In genomic region chr1:36225298-36225899, GRCh38 we compare ENCODE assay signal across 8 cellular contexts. TPM values are rescaled to one million over a fixed set of nuclear protein-coding genes. Genes with fewer than 3 reads are reported as not detected.
DNase-seq lines count a peak whose midpoint lies in the region; ATAC-seq and TF ChIP-seq lines count a peak whose summit lies in the region.

No MANE protein-coding gene starts in this region.

- peaks cover 2% of the 10 kb centered on the region for H3K36me3 Mint-ChIP-seq in IgD-negative memory B cell

- H3K9me3 Mint-ChIP-seq in IgD-negative memory B cell, result no peaks in the 10 kb centered on the region

- POLR2A ChIA-PET in GM10248 (lab: Yijun Ruan, JAX), result interaction anchor here (0.5 to 2.9 kb wide), 3 partner anchors 24 to 138 kb away, joined by 3 to 15 read pairs (median 4); partner anchors contain the start of gene TRAPPC3

- H3K27ac ChIP-seq in ACC112 (ENCODE audit: low read depth, low read length), result peak overlapping the region; percentile 84
- H3K27ac ChIP-seq in cingulate gyrus (ENCODE audit: low read depth, low read length), result peak overlapping the region; percentile 96
- peak overlapping the region; percentile 89 for H3K27ac ChIP-seq in muscle layer of duodenum (ENCODE audit: low read length)

- H3K4me3 Mint-ChIP-seq in IgD-negative memory B cell, result peak overlapping the region; percentile 94 to 100 (median 96)

- CTCF ChIA-PET in GM10248 (lab: Yijun Ruan, JAX), result interaction anchor here (0.6 to 6.5 kb wide), 8 partner anchors 14 to 164 kb away, joined by 3 to 43 read pairs (median 8); partner anchors contain the start of gene TRAPPC3

- no peaks in the 10 kb centered on the region for H3K27me3 Mint-ChIP-seq in IgD-negative memory B cell

- peak overlapping the region; percentile 97 to 100 (median 98) for H3K27ac Mint-ChIP-seq in IgD-negative memory B cell

- H3K9me3 ChIP-seq in muscle layer of duodenum (ENCODE audit: control insufficient read depth in 1 of 2, low read length in 2 of 2), result no peaks in the 10 kb centered on the region

- no peak overlapping the region for H2AFZ ChIP-seq in ACC112 (ENCODE audit: low read length, unreplicated experiment)

- H3K27me3 ChIP-seq in ACC112 (ENCODE audit: insufficient read depth, low read length) (no peaks in the 10 kb centered on the region), muscle layer of duodenum (ENCODE audit: low read depth, low read length) (no peaks in the 10 kb centered on the region)

- DNase-seq in GM10248 (ENCODE audit: extremely low spot score) (no peak), AML-193 (lab: John Stamatoyannopoulos, UW) (no peak), RPMI8226 (no peak)

- no peak for ATAC-seq in HG03439 (IDR thresholded peaks at IDR 0.05; ENCODE audit: unreplicated experiment)

- H3K4me1 ChIP-seq in ACC112 (ENCODE audit: control insufficient read depth, insufficient read depth, low read length, unreplicated experiment), result peaks cover 17% of the 10 kb centered on the region
- peaks cover 16 to 41% of the 10 kb centered on the region in 2 donors for H3K4me1 ChIP-seq in muscle layer of duodenum (ENCODE audit: control insufficient read depth in 1 of 2, insufficient read depth in 2 of 2, low read length in 2 of 2)

- H3K4me3 ChIP-seq in ACC112 (ENCODE audit: low read depth, low read length), result peak overlapping the region; percentile 98
- H3K4me3 ChIP-seq in muscle layer of duodenum (ENCODE audit: low read depth in 1 of 2, low read length in 2 of 2), result peak overlapping the region; percentile 87 to 97

- H3K4me1 Mint-ChIP-seq in IgD-negative memory B cell, result peaks cover 22 to 28% (median 27%) of the 10 kb centered on the region in 3 donors

- H3K36me3 ChIP-seq in ACC112 (ENCODE audit: insufficient read depth, low read length) (peaks cover 18% of the 10 kb centered on the region), muscle layer of duodenum (ENCODE audit: control insufficient read depth in 1 of 2, insufficient read depth in 2 of 2, low read length in 2 of 2) (peaks cover 0 to 11% of the 10 kb centered on the region in 2 donors)

- H3K79me2 ChIP-seq in ACC112 (ENCODE audit: control insufficient read depth, insufficient read depth, low read length, unreplicated experiment), result peaks cover 55% of the 10 kb centered on the region

- TF ChIP-seq CTCF in GM10248 (IDR thresholded peaks at IDR 0.05; ENCODE audit: control extremely low read depth, extremely low read depth, low read depth, missing control alignments), result no peak

RNA-seq across cellular contexts. Expression of gene THRAP3, which starts 1.2 kb away (rescaled TPM):
- polyA plus RNA-seq in IgD-negative memory B cell, result 97.9 TPM
